10 cellular contexts compared by ENCODE assay signal in the genomic region with DNA sequence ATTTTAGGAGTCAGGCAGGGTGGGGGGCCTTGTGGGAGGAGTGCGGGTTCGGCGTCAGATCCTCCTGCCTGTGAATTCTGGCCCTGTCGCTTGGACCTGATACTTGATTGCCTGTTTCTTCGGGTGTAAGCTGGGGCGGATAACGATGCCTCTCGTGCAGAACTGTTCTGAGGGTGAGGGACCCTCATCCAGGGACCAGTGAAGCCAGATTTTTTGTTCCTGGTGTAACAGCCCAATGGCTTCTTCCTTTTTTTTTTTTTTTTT. TPM values are rescaled to one million over a fixed set of nuclear protein-coding genes. Genes with fewer than 3 reads are reported as not detected.
DNase-seq lines count a peak whose midpoint lies in the region; ATAC-seq and TF ChIP-seq lines count a peak whose summit lies in the region.
"Had no signal": no experiment of that assay in that cellular context is flagged by ENCODE, and none has a peak within 500 bp of the region (broad histone marks: within the 10 kb centered on the region; RNA-seq: fewer than 3 reads in every experiment).

No MANE protein-coding gene starts in this region.

- H3K36me3 Mint-ChIP-seq in activated T-cell treated with anti-CD3 and anti-CD28 coated beads, Interleukin-2, amount 50 U/mL, for 24 hours (ENCODE audit: low read depth), result peaks cover 44% of the 10 kb centered on the region
- peaks cover 12% of the 10 kb centered on the region for H3K36me3 Mint-ChIP-seq in activated CD8-positive, alpha-beta T cell treated with anti-CD3 and anti-CD28 coated beads, Interleukin-2, amount 10 ng/mL, durations not matched to agents 7 days and 5 days (ENCODE audit: low read depth)

- POLR2A ChIA-PET in activated CD8-positive, alpha-beta T cell treated with anti-CD3 and anti-CD28 coated beads, Interleukin-2, amount 10 ng/mL, durations not matched to agents 7 days and 5 days (lab: Charles Lee), result no interaction called here

- 48% methylated on average over 8 of the region's 8 CpGs for WGBS in suprapubic skin

- no peak for TF ChIP-seq CTCF in suprapubic skin (IDR thresholded peaks at IDR 0.05)

- no peak for ATAC-seq in activated CD8-positive, alpha-beta T cell treated with anti-CD3 and anti-CD28 coated beads, Interleukin-2, amount 10 ng/mL, durations not matched to agents 7 days and 5 days
- ATAC-seq in HG03025 (IDR thresholded peaks at IDR 0.05; ENCODE audit: low FRiP score, unreplicated experiment), result no peak

- H3K27me3 Mint-ChIP-seq in activated T-cell treated with anti-CD3 and anti-CD28 coated beads, Interleukin-2, amount 50 U/mL, for 24 hours, result no peaks in the 10 kb centered on the region
- no peaks in the 10 kb centered on the region for H3K27me3 Mint-ChIP-seq in activated CD8-positive, alpha-beta T cell treated with anti-CD3 and anti-CD28 coated beads, Interleukin-2, amount 10 ng/mL, durations not matched to agents 7 days and 5 days (ENCODE audit: low read depth)

- H3K27ac Mint-ChIP-seq in activated T-cell treated with anti-CD3 and anti-CD28 coated beads, Interleukin-2, amount 50 U/mL, for 24 hours, result peak overlapping the region; percentile 71
- peak overlapping the region; percentile 43 for H3K27ac Mint-ChIP-seq in activated CD8-positive, alpha-beta T cell treated with anti-CD3 and anti-CD28 coated beads, Interleukin-2, amount 10 ng/mL, durations not matched to agents 7 days and 5 days

- peak overlapping the region; percentile 89 for H3K4me3 Mint-ChIP-seq in activated T-cell treated with anti-CD3 and anti-CD28 coated beads, Interleukin-2, amount 50 U/mL, for 24 hours
- peak overlapping the region; percentile 82 for H3K4me3 Mint-ChIP-seq in activated CD8-positive, alpha-beta T cell treated with anti-CD3 and anti-CD28 coated beads, Interleukin-2, amount 10 ng/mL, durations not matched to agents 7 days and 5 days

- H3K27ac ChIP-seq in iPS-20b (ENCODE audit: low read length) (no peak overlapping the region), suprapubic skin (no peak overlapping the region)

- CTCF ChIA-PET in activated CD8-positive, alpha-beta T cell treated with anti-CD3 and anti-CD28 coated beads, Interleukin-2, amount 10 ng/mL, durations not matched to agents 7 days and 5 days (lab: Charles Lee), result interaction anchor here (1.2 kb wide), 1 partner anchor 13 kb away, joined by 3 read pairs; no protein-coding TSS in a partner anchor

- H3K4me1 Mint-ChIP-seq in activated T-cell treated with anti-CD3 and anti-CD28 coated beads, Interleukin-2, amount 50 U/mL, for 24 hours (ENCODE audit: low read depth), result peaks cover 24% of the 10 kb centered on the region
- peaks cover 29% of the 10 kb centered on the region for H3K4me1 Mint-ChIP-seq in activated CD8-positive, alpha-beta T cell treated with anti-CD3 and anti-CD28 coated beads, Interleukin-2, amount 10 ng/mL, durations not matched to agents 7 days and 5 days (ENCODE audit: low read depth)

- no peak for DNase-seq in activated T-cell treated with anti-CD3 and anti-CD28 coated beads, Interleukin-2, amount 50 U/mL, for 24 hours
- DNase-seq in activated T-cell treated with anti-CD3 and anti-CD28 coated beads, Interleukin-2, amount 50 U/mL, for 48 hours, result no peak
- DNase-seq in activated CD8-positive, alpha-beta T cell treated with anti-CD3 and anti-CD28 coated beads, Interleukin-2, amount 10 ng/mL, durations not matched to agents 7 days and 5 days, result no peak
- DNase-seq in suprapubic skin (ENCODE audit: low spot score in 2 of 2) (no peak), D341Med (ENCODE audit: low spot score) (no peak)
- DNase-seq in stimulated activated CD4-positive, alpha-beta T cell treated with anti-CD3 and anti-CD28 coated beads, Interleukin-1b, Interleukin-23, amount 100 ng/mL, for 48 hours, result no peak
- DNase-seq: NCI-H510A had no signal

- H3K4me1 ChIP-seq in iPS-20b (ENCODE audit: insufficient read depth, low read length), result peaks cover 11% of the 10 kb centered on the region
- peaks cover 39% of the 10 kb centered on the region for H3K4me1 ChIP-seq in suprapubic skin

- TF ChIP-seq EP300 in suprapubic skin (IDR thresholded peaks at IDR 0.05), result no peak

- TF ChIP-seq POLR2A in suprapubic skin (IDR thresholded peaks at IDR 0.05), result no peak

- peak overlapping the region; percentile 89 for H3K4me3 ChIP-seq in iPS-20b (ENCODE audit: low read length)
- peak overlapping the region; percentile 78 for H3K4me3 ChIP-seq in suprapubic skin

- H3K36me3 ChIP-seq in iPS-20b (ENCODE audit: insufficient read depth, low read depth, low read length) (peaks cover 15% of the 10 kb centered on the region; the same call in 1 of the 2 replicates), suprapubic skin (no peaks in the 10 kb centered on the region)

- H3K9ac ChIP-seq in iPS-20b (ENCODE audit: low read depth, low read length), result no peak overlapping the region; the same call in 1 of the 2 replicates

- peaks cover 7% of the 10 kb centered on the region for H3K27me3 ChIP-seq in iPS-20b (ENCODE audit: insufficient read depth, low read length)
- no peaks in the 10 kb centered on the region for H3K27me3 ChIP-seq in suprapubic skin

- H3K9me3 ChIP-seq in iPS-20b (ENCODE audit: insufficient read depth, low read depth, low read length) (no peaks in the 10 kb centered on the region), suprapubic skin (no peaks in the 10 kb centered on the region)

- no peaks in the 10 kb centered on the region for H3K9me3 Mint-ChIP-seq in activated T-cell treated with anti-CD3 and anti-CD28 coated beads, Interleukin-2, amount 50 U/mL, for 24 hours
- H3K9me3 Mint-ChIP-seq in activated CD8-positive, alpha-beta T cell treated with anti-CD3 and anti-CD28 coated beads, Interleukin-2, amount 10 ng/mL, durations not matched to agents 7 days and 5 days (ENCODE audit: insufficient read depth), result no peaks in the 10 kb centered on the region

RNA-seq across cellular contexts. Expression of gene TBCD, which starts 1.3 kb away (rescaled TPM):
- 100 to 1,000 TPM; 112 to 122 TPM for total RNA-seq in activated CD8-positive, alpha-beta T cell treated with anti-CD3 and anti-CD28 coated beads, Interleukin-2, amount 10 ng/mL, durations not matched to agents 7 days and 5 days
- 100 to 1,000 TPM in 1 of 4 donors, 10 to 100 TPM in 3; 49.7 to 119 (median 71.5) TPM for total RNA-seq in suprapubic skin

RNA-seq across cellular contexts. Expression of gene FN3K, which starts 17.7 kb away (rescaled TPM):
- 1 to 10 TPM; 1.7 to 1.9 TPM for total RNA-seq in activated CD8-positive, alpha-beta T cell treated with anti-CD3 and anti-CD28 coated beads, Interleukin-2, amount 10 ng/mL, durations not matched to agents 7 days and 5 days
- 10 to 100 TPM in 1 of 4 donors, 1 to 10 TPM in 3; 2.0 to 19.2 (median 4.2) TPM for total RNA-seq in suprapubic skin
- total RNA-seq: Daoy had no signal

RNA-seq across cellular contexts. Expression of gene FN3KRP, which starts 36.6 kb away (rescaled TPM):
- 10 to 100 TPM; 41.8 to 43.8 TPM for total RNA-seq in activated CD8-positive, alpha-beta T cell treated with anti-CD3 and anti-CD28 coated beads, Interleukin-2, amount 10 ng/mL, durations not matched to agents 7 days and 5 days
- total RNA-seq in suprapubic skin, result 10 to 100 TPM; 15.9 to 26.6 (median 21.4) TPM

RNA-seq across cellular contexts. Expression of gene RAB40B, which starts 54.6 kb away (rescaled TPM):
- total RNA-seq in activated CD8-positive, alpha-beta T cell treated with anti-CD3 and anti-CD28 coated beads, Interleukin-2, amount 10 ng/mL, durations not matched to agents 7 days and 5 days, result 1 to 10 TPM; 1.3 to 2.2 TPM
- total RNA-seq in suprapubic skin, result 10 to 100 TPM; 15.9 to 24.3 (median 21.6) TPM
